In genomic region chr15:70415330-70415884, GRCh38 we compare ENCODE assay signal across 26 cellular contexts.
DNase-seq lines count a peak whose midpoint lies in the region; ATAC-seq and TF ChIP-seq lines count a peak whose summit lies in the region.
"Had no signal": no experiment of that assay in that cellular context is flagged by ENCODE, and none has a peak within 500 bp of the region (broad histone marks: within the 10 kb centered on the region; RNA-seq: fewer than 3 reads in every experiment).

No MANE protein-coding gene starts in this region.

- H3K36me3 ChIP-seq in HEK293 (ENCODE audit: control insufficient read depth in 2 of 2, insufficient read depth in 1 of 2, low read length in 2 of 2) = no peaks in the 10 kb centered on the region
- no peaks in the 10 kb centered on the region for H3K36me3 ChIP-seq in mucosa of descending colon (ENCODE audit: low read depth)
- H3K36me3 ChIP-seq: adrenal gland had no signal

- H3K9me3 ChIP-seq in HEK293 (ENCODE audit: control insufficient read depth, insufficient read depth, low read depth, low read length) = no peaks in the 10 kb centered on the region
- no peaks in the 10 kb centered on the region for H3K9me3 ChIP-seq in mucosa of descending colon
- H3K9me3 ChIP-seq: adrenal gland, Caco-2 had no signal

- H3K4me1 ChIP-seq in HEK293 (ENCODE audit: control insufficient read depth, insufficient read depth, low read length) (peaks cover under 1% of the 10 kb centered on the region; the same call in 1 of the 2 replicates), mucosa of descending colon (ENCODE audit: low read depth) (peaks cover 4% of the 10 kb centered on the region)
- H3K4me1 ChIP-seq: adrenal gland had no signal

- ATAC-seq in mucosa of descending colon (peak; percentile 84), GM18907 (IDR thresholded peaks at IDR 0.05; ENCODE audit: unreplicated experiment) (no peak), HG02938 (IDR thresholded peaks at IDR 0.05; ENCODE audit: unreplicated experiment) (no peak)
- ATAC-seq: T-helper 17 cell had no signal

- DNase-seq in NCI-H1105 treated with DMSO at 0.1 percent for 48 hours (lab: John Stamatoyannopoulos, UW) (peak; percentile 83), NCI-H524 (lab: John Stamatoyannopoulos, UW) (peak; percentile 68 to 87), mucosa of descending colon (peak; percentile 35 to 62 (median 60)), cerebellar cortex (ENCODE audit: low spot score) (no peak), Ammon's horn (ENCODE audit: low spot score) (no peak)
- DNase-seq: activated CD4-positive, alpha-beta T cell treated with anti-CD3 and anti-CD28 coated beads, Interleukin-2, amount 10 ng/mL, durations not matched to agents 7 days and 5 days; activated gamma-delta T cell treated with Interleukin-2 at 50 U/mL for 16 hours; adrenal gland; Caco-2; dermis blood vessel endothelial cell; foreskin fibroblast; GDM1; GOT3; hippocampal formation; islet precursor cell; mammary epithelial cell; NCI-H2029; nephron progenitor cell; posterior cingulate gyrus; stimulated activated CD4-positive, alpha-beta T cell treated with anti-CD3 and anti-CD28 coated beads, Interleukin-4, amount 100 ng/mL, for 24 hours; T-helper 17 cell had no signal

- CTCF ChIA-PET in HEK293 (lab: Yijun Ruan, JAX) = interaction anchor here (0.9 kb wide), 1 partner anchor 45 kb away, joined by 4 read pairs; no protein-coding TSS in a partner anchor

- POLR2A ChIA-PET in HEK293 (lab: Yijun Ruan, JAX) = no interaction called here

- H3K27ac ChIP-seq in HEK293 (ENCODE audit: extremely low read depth, low read depth, low read length) = no peak overlapping the region
- H3K27ac ChIP-seq: adrenal gland, epithelial cell of prostate, skin epidermis had no signal

- H3K4me3 ChIP-seq in HEK293 (ENCODE audit: low read depth, low read length) = no peak overlapping the region
- H3K4me3 ChIP-seq in mucosa of descending colon = no peak overlapping the region
- H3K4me3 ChIP-seq: adrenal gland, skin epidermis had no signal

- no peak for TF ChIP-seq CTCF in HEK293 (tag by site-specific recombination; IDR thresholded peaks at IDR 0.05)
- no peak for TF ChIP-seq CTCF in mucosa of descending colon (IDR thresholded peaks at IDR 0.05)

- intact Hi-C loops in mucosa of descending colon (cut with DNase I, micrococcal nuclease) = no loop called here

TF ChIP-seq in HEK293, 187 proteins besides CTCF, POLR2A, EP300 and RAD21:
- TF ChIP-seq SP2 (tag by site-specific recombination; IDR thresholded peaks at IDR 0.05) (0 out of 2 replicates have a peak, but pooled peaks have one; percentile 21), ZNF302 (tag by site-specific recombination; IDR thresholded peaks at IDR 0.05; ENCODE audit: low read depth) (no peak), WT1 (tag by site-specific recombination; IDR thresholded peaks at IDR 0.05) (no peak), ZNF521 (tag by site-specific recombination; IDR thresholded peaks at IDR 0.05) (no peak), ZIC2 (tag by site-specific recombination; IDR thresholded peaks at IDR 0.05) (peak; percentile 81), SCRT1 (tag by site-specific recombination; IDR thresholded peaks at IDR 0.05; ENCODE audit: borderline replicate concordance) (peak; percentile 51), ZNF112 (tag by site-specific recombination; IDR thresholded peaks at IDR 0.05) (no peak), ZNF423 (tag by site-specific recombination; IDR thresholded peaks at IDR 0.05) (peak; percentile 68), SCRT2 (tag by site-specific recombination; IDR thresholded peaks at IDR 0.05) (peak; percentile 48; the same call in 1 of the 2 replicates), ZFHX2 (tag by site-specific recombination; conservative IDR thresholded peaks at IDR 0.05) (peak; percentile 84), EGR2 (tag by site-specific recombination; IDR thresholded peaks at IDR 0.05; ENCODE audit: low read depth) (peak; percentile 54), ZXDB (tag by site-specific recombination; IDR thresholded peaks at IDR 0.05) (no peak)

Comparison
In these comparisons a context has a peak if more than half of its experiments do, and no peak if none do; other contexts are left out.
1. DNase-seq: peak in NCI-H1105 treated with DMSO at 0.1 percent for 48 hours (single experiment), NCI-H524 (2 of 2) and mucosa of descending colon (3 of 3); none in cerebellar cortex (single experiment) and Ammon's horn (single experiment).